In genomic region chr10:130873636-130874035, GRCh38 we compare ENCODE assay signal across 5 cellular contexts.
"Had no signal": no experiment of that assay in that cellular context is flagged by ENCODE, and none has a peak within 500 bp of the region (broad histone marks: within the 10 kb centered on the region; RNA-seq: fewer than 3 reads in every experiment).

No MANE protein-coding gene starts in this region.

- DNase-seq: GM23248, GOT3, H7, HCEC 1CT, IMR-90 had no signal

- H3K4me3 ChIP-seq: GM23248 had no signal

- H3K27ac ChIP-seq: GM23248 had no signal

- H2AFZ ChIP-seq: GM23248 had no signal
